ENCODE assay signal across 25 cellular contexts in the genomic region with DNA sequence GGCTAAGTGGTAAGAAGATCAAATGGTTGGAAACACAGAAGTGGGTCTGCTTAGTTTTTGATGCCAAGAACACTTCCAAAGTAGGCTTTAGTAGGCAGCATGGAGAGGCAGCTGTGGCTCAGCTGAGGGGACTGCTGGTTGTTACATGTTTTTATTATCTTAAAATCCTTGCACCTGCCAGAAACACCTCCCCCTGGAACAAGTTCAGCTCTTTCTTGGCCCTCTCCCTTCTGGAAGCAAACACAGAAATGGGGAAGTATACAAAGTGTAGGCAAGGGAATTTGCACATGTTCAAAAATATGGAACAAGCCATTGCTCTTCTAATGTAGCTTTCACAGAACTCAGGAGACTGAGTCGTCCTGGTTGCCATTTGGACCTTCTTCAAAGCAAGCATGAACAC.
"Had no signal": no experiment of that assay in that cellular context is flagged by ENCODE, and none has a peak within 500 bp of the region (broad histone marks: within the 10 kb centered on the region; RNA-seq: fewer than 3 reads in every experiment).

No MANE protein-coding gene starts in this region.

- H3K27ac ChIP-seq: body of pancreas, hepatocyte, left lung, upper lobe of right lung, WERI-Rb-1 had no signal

- DNase-seq: activated CD4-positive, alpha-beta T cell treated with anti-CD3 and anti-CD28 coated beads, Interleukin-2, amount 10 ng/mL, durations not matched to agents 7 days and 5 days; activated CD4-positive, CD25-positive, alpha-beta regulatory T cell treated with anti-CD3 and anti-CD28 coated beads, Interleukin-2, amount 50 U/mL, for 72 hours; activated CD8-positive, alpha-beta memory T cell treated with anti-CD3 and anti-CD28 coated beads, Interleukin-2, amount 10 ng/mL, durations not matched to agents 7 days and 5 days; activated CD8-positive, alpha-beta T cell treated with anti-CD3 and anti-CD28 coated beads for 36 hours; activated gamma-delta T cell; anterior cingulate cortex; caudate nucleus; dermis blood vessel endothelial cell; effector CD8-positive, alpha-beta T cell; glutamatergic neuron; kidney glomerular epithelial cell; left lung; naive thymus-derived CD4-positive, alpha-beta T cell; retina; stimulated activated CD4-positive, alpha-beta T cell treated with anti-CD3 and anti-CD28 coated beads, Interleukin-4, amount 100 ng/mL, for 24 hours; stimulated activated naive CD8-positive, alpha-beta T cell treated with anti-CD3 and anti-CD28 coated beads, Interleukin-15, Interleukin-2, amounts not matched to agents 100 U/mL and 50 U/mL, for 24 hours; upper lobe of right lung; WERI-Rb-1 had no signal

- H3K4me2 ChIP-seq: hepatocyte had no signal

- H3K4me3 ChIP-seq: body of pancreas, hepatocyte, left lung, lung, upper lobe of right lung had no signal

- H3K36me3 Mint-ChIP-seq: activated CD8-positive, alpha-beta memory T cell treated with anti-CD3 and anti-CD28 coated beads, Interleukin-2, amount 10 ng/mL, durations not matched to agents 7 days and 5 days; activated naive CD4-positive, alpha-beta T cell treated with anti-CD3 and anti-CD28 coated beads, Interleukin-2, amount 50 U/mL, for 24 hours; naive thymus-derived CD4-positive, alpha-beta T cell had no signal

- H3K36me3 ChIP-seq: left lung, upper lobe of right lung, WERI-Rb-1 had no signal

- FAIRE-seq: frontal cortex had no signal

- H3K4me1 Mint-ChIP-seq: activated CD4-positive, alpha-beta T cell treated with anti-CD3 and anti-CD28 coated beads, Interleukin-2, amount 10 ng/mL, durations not matched to agents 7 days and 5 days; activated CD8-positive, alpha-beta memory T cell treated with anti-CD3 and anti-CD28 coated beads, Interleukin-2, amount 10 ng/mL, durations not matched to agents 7 days and 5 days; activated naive CD4-positive, alpha-beta T cell treated with anti-CD3 and anti-CD28 coated beads, Interleukin-2, amount 50 U/mL, for 24 hours; naive thymus-derived CD4-positive, alpha-beta T cell; neural crest cell had no signal

- H3K4me3 Mint-ChIP-seq: activated CD4-positive, alpha-beta T cell treated with anti-CD3 and anti-CD28 coated beads, Interleukin-2, amount 10 ng/mL, durations not matched to agents 7 days and 5 days; activated CD8-positive, alpha-beta memory T cell treated with anti-CD3 and anti-CD28 coated beads, Interleukin-2, amount 10 ng/mL, durations not matched to agents 7 days and 5 days; activated CD8-positive, alpha-beta T cell treated with anti-CD3 and anti-CD28 coated beads for 36 hours; activated naive CD4-positive, alpha-beta T cell treated with anti-CD3 and anti-CD28 coated beads, Interleukin-2, amount 50 U/mL, for 24 hours; activated T-helper 1 cell treated with anti-CD3 and anti-CD28 coated beads, Interleukin-12 subunit alpha, Interleukin-12 subunit beta, Interleukin-2, Interleukin-4 antibody, amounts not matched to agents 30 ng/mL and 10 ng/mL and 1 ng/mL, durations not matched to agents 14 hours and 24 hours and 36 hours; naive thymus-derived CD4-positive, alpha-beta T cell; neural crest cell had no signal

- H3K27ac Mint-ChIP-seq: activated CD4-positive, alpha-beta T cell treated with anti-CD3 and anti-CD28 coated beads, Interleukin-2, amount 10 ng/mL, durations not matched to agents 7 days and 5 days; activated CD8-positive, alpha-beta memory T cell treated with anti-CD3 and anti-CD28 coated beads, Interleukin-2, amount 10 ng/mL, durations not matched to agents 7 days and 5 days; activated CD8-positive, alpha-beta T cell treated with anti-CD3 and anti-CD28 coated beads for 36 hours; activated naive CD4-positive, alpha-beta T cell treated with anti-CD3 and anti-CD28 coated beads, Interleukin-2, amount 50 U/mL, for 24 hours; activated T-helper 1 cell treated with anti-CD3 and anti-CD28 coated beads, Interleukin-12 subunit alpha, Interleukin-12 subunit beta, Interleukin-2, Interleukin-4 antibody, amounts not matched to agents 30 ng/mL and 10 ng/mL and 1 ng/mL, durations not matched to agents 14 hours and 24 hours and 36 hours; naive thymus-derived CD4-positive, alpha-beta T cell had no signal

- H3K27me3 Mint-ChIP-seq: activated CD4-positive, alpha-beta T cell treated with anti-CD3 and anti-CD28 coated beads, Interleukin-2, amount 10 ng/mL, durations not matched to agents 7 days and 5 days; activated CD8-positive, alpha-beta memory T cell treated with anti-CD3 and anti-CD28 coated beads, Interleukin-2, amount 10 ng/mL, durations not matched to agents 7 days and 5 days; activated CD8-positive, alpha-beta T cell treated with anti-CD3 and anti-CD28 coated beads for 36 hours; activated naive CD4-positive, alpha-beta T cell treated with anti-CD3 and anti-CD28 coated beads, Interleukin-2, amount 50 U/mL, for 24 hours had no signal

- H3K79me2 ChIP-seq: hepatocyte had no signal

- H3K27me3 ChIP-seq: body of pancreas, hepatocyte, left lung, upper lobe of right lung had no signal

- H3K9me3 ChIP-seq: body of pancreas, left lung, upper lobe of right lung had no signal

- H3K4me1 ChIP-seq: body of pancreas, left lung, upper lobe of right lung had no signal

- H3K9me3 Mint-ChIP-seq: activated CD4-positive, alpha-beta T cell treated with anti-CD3 and anti-CD28 coated beads, Interleukin-2, amount 10 ng/mL, durations not matched to agents 7 days and 5 days; activated naive CD4-positive, alpha-beta T cell treated with anti-CD3 and anti-CD28 coated beads, Interleukin-2, amount 50 U/mL, for 24 hours; neural crest cell had no signal
